Comparison of ENCODE assay signal across 28 cellular contexts in genomic region chr12:22715254-22715653, GRCh38.
"Had no signal": no experiment of that assay in that cellular context is flagged by ENCODE, and none has a peak within 500 bp of the region (broad histone marks: within the 10 kb centered on the region; RNA-seq: fewer than 3 reads in every experiment).

No MANE protein-coding gene starts in this region.

- H3K27ac ChIP-seq: coronary artery, dorsolateral prefrontal cortex, epithelial cell of prostate, esophagus squamous epithelium, gastrocnemius medialis, heart right ventricle, left lung, lower lobe of right lung had no signal

- FAIRE-seq: colon, endometrium, islet of Langerhans, keratinocyte had no signal

- H3K36me3 ChIP-seq: esophagus squamous epithelium, gastrocnemius medialis, heart right ventricle, left lung, lower lobe of right lung had no signal

- ATAC-seq: esophagus mucosa, gastrocnemius medialis, heart right ventricle, left cardiac atrium, left lung, left ventricle myocardium superior, lower lobe of right lung, mucosa of descending colon had no signal

- H3K9me3 ChIP-seq: esophagus squamous epithelium, gastrocnemius medialis, heart right ventricle, left lung, lower lobe of right lung, mucosa of descending colon had no signal

- H3K4me1 Mint-ChIP-seq: mesothelial cell of epicardium, naive B cell had no signal

- DNase-seq: dermis blood vessel endothelial cell; dorsolateral prefrontal cortex; effector CD4-positive, alpha-beta T cell; effector memory CD4-positive, alpha-beta T cell; erythroblast; esophagus squamous epithelium; foreskin fibroblast; foreskin melanocyte; gastrocnemius medialis; glutamatergic neuron; head of caudate nucleus; heart right ventricle; hippocampal formation; left cardiac atrium; left lung; left ventricle myocardium superior; lower lobe of right lung; mesenchymal stem cell; mucosa of descending colon; naive B cell had no signal

- H3K27me3 ChIP-seq: dorsolateral prefrontal cortex, esophagus squamous epithelium, gastrocnemius medialis, heart right ventricle, left lung had no signal

- H3K36me3 Mint-ChIP-seq: mesothelial cell of epicardium, naive B cell had no signal

- H3K4me3 Mint-ChIP-seq: mesothelial cell of epicardium, naive B cell had no signal

- H3K27ac Mint-ChIP-seq: mesothelial cell of epicardium had no signal

- H3K4me3 ChIP-seq: coronary artery, dorsolateral prefrontal cortex, esophagus squamous epithelium, gastrocnemius medialis, heart right ventricle, left lung, lower lobe of right lung, mucosa of descending colon had no signal

- H3K4me1 ChIP-seq: esophagus squamous epithelium, gastrocnemius medialis, heart right ventricle, left lung, lower lobe of right lung had no signal

- H3K9me3 Mint-ChIP-seq: mesothelial cell of epicardium, naive B cell had no signal
